10 cellular contexts compared by ENCODE assay signal in genomic region chr1:19644422-19644760, GRCh38. TPM values are rescaled to one million over a fixed set of nuclear protein-coding genes. Genes with fewer than 3 reads are reported as not detected.
A peak's percentile ranks its signal among the peaks of the same experiment; 100 is the strongest.
DNase-seq lines count a peak whose midpoint lies in the region; ATAC-seq, FAIRE-seq and TF ChIP-seq lines count a peak whose summit lies in the region.
"Had no signal": no experiment of that assay in that cellular context is flagged by ENCODE, and none has a peak within 500 bp of the region (broad histone marks: within the 10 kb centered on the region; RNA-seq: fewer than 3 reads in every experiment).

No MANE protein-coding gene starts in this region.

- WGBS in adrenal gland, 4 donors, result 0 to 1% (median 0%) methylated on average over 10 to 56 of the region's 56 CpGs; no CpG with 5 or more reads in 1 of the 4 donors
- 0% methylated on average over 41 of the region's 56 CpGs; no CpG with 5 or more reads in 1 of the 2 donors for WGBS in tibial nerve, 2 donors

- H3K9me3 Mint-ChIP-seq in activated CD4-positive, alpha-beta T cell treated with anti-CD3 and anti-CD28 coated beads for 36 hours (ENCODE audit: low read depth), result no peaks in the 10 kb centered on the region
- H3K9me3 Mint-ChIP-seq: CD4-positive, CD25-positive, alpha-beta regulatory T cell had no signal

- H3K4me1 ChIP-seq in adrenal gland (replicated peaks in 1 of 2), result peaks cover 5 to 7% of the 10 kb centered on the region in 2 donors
- H3K4me1 ChIP-seq in kidney (ENCODE audit: control insufficient read depth in 1 of 2, insufficient read depth in 1 of 2, low read depth in 1 of 2, low read length in 2 of 2), result peaks cover 11 to 20% of the 10 kb centered on the region in 2 donors
- H3K4me1 ChIP-seq in tibial nerve, result peaks cover 0 to 60% (median 22%) of the 10 kb centered on the region in 4 donors

- H3K9me3 ChIP-seq in adrenal gland (replicated peaks in 1 of 3) (no peaks in the 10 kb centered on the region), kidney (ENCODE audit: control insufficient read depth in 1 of 2, low read length in 2 of 2) (no peaks in the 10 kb centered on the region), tibial nerve (no peaks in the 10 kb centered on the region)

- TF ChIP-seq CTCF in adrenal gland (IDR thresholded peaks at IDR 0.05), result no peak
- TF ChIP-seq CTCF in kidney (IDR thresholded peaks at IDR 0.05; ENCODE audit: borderline replicate concordance, extremely low read depth, insufficient read depth), result no peak
- TF ChIP-seq CTCF in tibial nerve (IDR thresholded peaks at IDR 0.05), result no peak

- H3K27ac ChIP-seq in adrenal gland (peak overlapping the region in 4 of 5 donors; percentile 19 to 87 (median 46)), kidney (ENCODE audit: low read depth in 2 of 2, low read length in 2 of 2) (peak overlapping the region in 1 of 2 donors; percentile 9), tibial nerve (peak overlapping the region; percentile 86 to 95 (median 90)), caudate nucleus (ENCODE audit: low read depth, low read length) (no peak overlapping the region)

- DNase-seq in activated CD4-positive, alpha-beta T cell treated with anti-CD3 and anti-CD28 coated beads for 36 hours, result no peak
- no peak for DNase-seq in activated CD4-positive, alpha-beta T cell treated with anti-CD3 and anti-CD28 coated beads for 48 hours
- DNase-seq in adrenal gland (no peak), kidney (no peak), tibial nerve (ENCODE audit: low spot score in 2 of 2) (no peak), caudate nucleus (lab: John Stamatoyannopoulos, UW) (no peak)

- intact Hi-C loops in activated CD4-positive, alpha-beta T cell treated with anti-CD3 and anti-CD28 coated beads for 36 hours (cut with DNase I, micrococcal nuclease), result loop anchor here in 1 of 2 experiments (1.0 to 2.0 kb wide), 3 partner anchors 48 to 394 kb away; partner anchors contain the start of genes CAPZB, EMC1 and MRTO4
- intact Hi-C loops in adrenal gland (cut with DNase I), result loop anchor here in 1 of 2 donors (10.0 kb wide), 1 partner anchor 160 kb away; the partner anchor contains the start of gene CAPZB
- intact Hi-C loops in kidney (cut with DNase I), result loop anchor here (10.0 kb wide), 1 partner anchor 160 kb away; the partner anchor contains the start of gene CAPZB

- no peak for TF ChIP-seq POLR2A in adrenal gland (IDR thresholded peaks at IDR 0.05)
- no peak for TF ChIP-seq POLR2A in tibial nerve (IDR thresholded peaks at IDR 0.05)

- ATAC-seq in activated CD4-positive, alpha-beta T cell treated with anti-CD3 and anti-CD28 coated beads for 36 hours, result peak; percentile 3
- ATAC-seq in GM19452 (IDR thresholded peaks at IDR 0.05; ENCODE audit: unreplicated experiment) (no peak), HG03457 (IDR thresholded peaks at IDR 0.05; ENCODE audit: unreplicated experiment) (no peak)

- H3K9ac ChIP-seq in kidney (ENCODE audit: low read length in 2 of 2), result peak overlapping the region in 1 of 2 donors; percentile 84

- POLR2A ChIA-PET in activated CD4-positive, alpha-beta T cell treated with anti-CD3 and anti-CD28 coated beads for 36 hours (lab: Charles Lee), result no interaction called here

- peaks cover 21% of the 10 kb centered on the region for H3K4me1 Mint-ChIP-seq in activated CD4-positive, alpha-beta T cell treated with anti-CD3 and anti-CD28 coated beads for 36 hours

- peaks cover 18% of the 10 kb centered on the region for H3K27me3 Mint-ChIP-seq in activated CD4-positive, alpha-beta T cell treated with anti-CD3 and anti-CD28 coated beads for 36 hours

- H3K4me3 ChIP-seq in adrenal gland (peak overlapping the region in 2 of 4 donors; percentile 40 to 82), kidney (ENCODE audit: low read length in 2 of 2) (peak overlapping the region; percentile 34 to 67), tibial nerve (peak overlapping the region; percentile 46 to 72 (median 61))

- no peak for TF ChIP-seq EP300 in tibial nerve (IDR thresholded peaks at IDR 0.05)

- FAIRE-seq in kidney (lab: Jason Lieb, UNC), result no peak

- H3K4me3 Mint-ChIP-seq in activated CD4-positive, alpha-beta T cell treated with anti-CD3 and anti-CD28 coated beads for 36 hours, result peak overlapping the region; percentile 88

- H3K27ac Mint-ChIP-seq in activated CD4-positive, alpha-beta T cell treated with anti-CD3 and anti-CD28 coated beads for 36 hours, result no peak overlapping the region

- H3K27me3 ChIP-seq in adrenal gland (no peaks in the 10 kb centered on the region), tibial nerve (peaks cover 0 to 8% of the 10 kb centered on the region in 2 donors)

- CTCF ChIA-PET in activated CD4-positive, alpha-beta T cell treated with anti-CD3 and anti-CD28 coated beads for 36 hours (lab: Charles Lee), result interaction anchor here (0.6 to 2.5 kb wide), 2 partner anchors 9 to 17 kb away, joined by 3 to 12 read pairs; no protein-coding TSS in a partner anchor

- H3K36me3 ChIP-seq in adrenal gland (replicated peaks in 1 of 2) (no peaks in the 10 kb centered on the region), kidney (ENCODE audit: control insufficient read depth in 1 of 2, insufficient read depth in 2 of 2, low read length in 2 of 2) (no peaks in the 10 kb centered on the region), tibial nerve (no peaks in the 10 kb centered on the region)

- H3K36me3 Mint-ChIP-seq in activated CD4-positive, alpha-beta T cell treated with anti-CD3 and anti-CD28 coated beads for 36 hours (ENCODE audit: low read depth), result no peaks in the 10 kb centered on the region
- H3K36me3 Mint-ChIP-seq: CD4-positive, CD25-positive, alpha-beta regulatory T cell had no signal

RNA-seq across cellular contexts. Expression of gene NBL1, which starts 0.3 kb away (rescaled TPM):
- total RNA-seq in activated CD4-positive, alpha-beta T cell treated with anti-CD3 and anti-CD28 coated beads for 36 hours, result 10 to 100 TPM; 10.5 to 10.7 TPM
- total RNA-seq in adrenal gland (10 to 100 TPM; 12.8 to 61.0 (median 29.7) TPM), kidney (141 TPM), tibial nerve (100 to 1,000 TPM in 2 of 4 donors, 10 to 100 TPM in 2; 71.9 to 157 (median 92.0) TPM)
- polyA plus RNA-seq in adrenal gland (10 to 100 TPM; 11.3 to 42.7 (median 29.4) TPM), kidney (ENCODE audit: insufficient read depth, low read depth, low replicate concordance) (47.4 TPM)

RNA-seq across cellular contexts. Expression of gene HTR6, which starts 20.3 kb away (rescaled TPM):
- 1 to 10 TPM; 1.1 to 1.6 TPM for total RNA-seq in activated CD4-positive, alpha-beta T cell treated with anti-CD3 and anti-CD28 coated beads for 36 hours
- total RNA-seq in adrenal gland (not detected), kidney (not detected), tibial nerve (not detected)
- polyA plus RNA-seq in adrenal gland (not detected), kidney (ENCODE audit: insufficient read depth, low read depth, low replicate concordance) (not detected)
- total RNA-seq: CD4-positive, CD25-positive, alpha-beta regulatory T cell; RPMI7951 had no signal
